ENCODE assay signal across 21 cellular contexts in genomic region chr1:158153179-158153578, GRCh38. TPM values are rescaled to one million over a fixed set of nuclear protein-coding genes. Genes with fewer than 3 reads are reported as not detected.
DNase-seq lines count a peak whose midpoint lies in the region; ATAC-seq and TF ChIP-seq lines count a peak whose summit lies in the region.
"Had no signal": no experiment of that assay in that cellular context is flagged by ENCODE, and none has a peak within 500 bp of the region (broad histone marks: within the 10 kb centered on the region; RNA-seq: fewer than 3 reads in every experiment).

No MANE protein-coding gene starts in this region.

- TF ChIP-seq CTCF in IMR-90 (conservative IDR thresholded peaks at IDR 0.05; ENCODE audit: low read depth, low read length) (no peak), epithelial cell of esophagus (IDR thresholded peaks at IDR 0.05; ENCODE audit: insufficient read depth, low read depth, low read length, missing control alignments) (no peak)

- no peaks in the 10 kb centered on the region for H3K79me2 ChIP-seq in GM23248 (ENCODE audit: insufficient read depth)

- H3K27me3 ChIP-seq in GM23248 (replicated peaks; ENCODE audit: insufficient read depth): no peaks in the 10 kb centered on the region
- H3K27me3 ChIP-seq in IMR-90 (ENCODE audit: control insufficient read depth, insufficient read depth, low read length): peaks cover 6% of the 10 kb centered on the region

- no peak for TF ChIP-seq RAD21 in IMR-90 (IDR thresholded peaks at IDR 0.05; ENCODE audit: low read length)

- H3K36me3 ChIP-seq in GM23248 (ENCODE audit: low read depth) (no peaks in the 10 kb centered on the region), IMR-90 (ENCODE audit: control insufficient read depth, insufficient read depth, low read length) (no peaks in the 10 kb centered on the region)
- H3K36me3 ChIP-seq: MG63 had no signal

- no peak overlapping the region for H4K5ac ChIP-seq in IMR-90 (ENCODE audit: low read depth, low read length)

- no peak for TF ChIP-seq POLR2A in IMR-90 (IDR thresholded peaks at IDR 0.05; ENCODE audit: low read depth, low read length)

- ATAC-seq in IMR-90 (ENCODE audit: low read depth) (no peak), GM18867 (IDR thresholded peaks at IDR 0.05; ENCODE audit: unreplicated experiment) (no peak)
- ATAC-seq: HCT116 had no signal

- H3K23ac ChIP-seq in IMR-90 (ENCODE audit: low read depth, low read length): no peak overlapping the region

- H3K9me2 ChIP-seq in GM23248 (ENCODE audit: insufficient read depth): no peaks in the 10 kb centered on the region

- CTCF ChIA-PET in IMR-90 (lab: Yijun Ruan, JAX): no interaction called here

- H2BK15ac ChIP-seq in IMR-90 (ENCODE audit: low read depth, low read length): no peak overlapping the region

- H3K14ac ChIP-seq in IMR-90 (replicated peaks; ENCODE audit: low read depth, low read length): no peak overlapping the region

- BruUV-seq in IMR-90 (replicated peaks; lab: Mats Ljungman, UMichigan): no TSS peak

- H3K56ac ChIP-seq in IMR-90 (ENCODE audit: extremely low read depth, insufficient read depth, low read length): no peak overlapping the region

- H3F3A ChIP-seq in GM23248 (ENCODE audit: insufficient read depth): no peaks in the 10 kb centered on the region

- H2BK5ac ChIP-seq in IMR-90 (ENCODE audit: low read depth, low read length, poor library complexity, severe bottlenecking): no peak overlapping the region

- intact Hi-C loops in IMR-90 (cut with micrococcal nuclease): no loop called here

- dilution Hi-C loops in IMR-90 (cut with HindIII; ENCODE audit: low sequenced_read_pairs, unreplicated experiment): no loop called here

- no peak overlapping the region for H2AK5ac ChIP-seq in IMR-90 (ENCODE audit: low read depth, low read length)

- POLR2A ChIA-PET in IMR-90 (lab: Charles Lee; ENCODE audit: unreplicated experiment): no interaction called here

- H3K79me1 ChIP-seq in IMR-90 (ENCODE audit: low read depth in 1 of 2, low read length in 2 of 2): no peaks in the 10 kb centered on the region

- no peaks in the 10 kb centered on the region for H3K9me3 ChIP-seq in GM23248 (ENCODE audit: low read depth)
- no peaks in the 10 kb centered on the region for H3K9me3 ChIP-seq in IMR-90 (ENCODE audit: control insufficient read depth, insufficient read depth, low read length)
- H3K9me3 ChIP-seq: MG63 had no signal

- no peak overlapping the region for H3K4ac ChIP-seq in IMR-90 (ENCODE audit: low read depth, low read length)

- peak; percentile 25 for DNase-seq in GM23248
- DNase-seq in IMR-90: peak; percentile 13
- DNase-seq in epithelial cell of esophagus (ENCODE audit: low read depth): peak; percentile 51
- DNase-seq in middle frontal gyrus (ENCODE audit: extremely low spot score, low spot score): peak; percentile 18
- DNase-seq in activated T-cell treated with anti-CD3 and anti-CD28 coated beads, Interleukin-2, amount 50 U/mL, for 1 hour: no peak
- no peak for DNase-seq in activated T-cell treated with anti-CD3 and anti-CD28 coated beads, Interleukin-2, amount 50 U/mL, for 48 hours
- DNase-seq in Ammon's horn (ENCODE audit: low spot score): no peak
- DNase-seq: ACHN, COR-L47, DMS 273 treated with DMSO at 0.1 percent for 48 hours, DND-41, Karpas-422, MG63, NCI-H1092, NCI-H1436 treated with DMSO at 0.1 percent for 48 hours, NCI-H2029, NCI-H345, NCI-H524 treated with DMSO at 0.1 percent for 48 hours had no signal

- no peak overlapping the region for H3K18ac ChIP-seq in IMR-90 (ENCODE audit: low read depth, low read length)

- in situ Hi-C loops in GM23248 (cut with MboI) (no loop called here), IMR-90 (cut with MboI; ENCODE audit: low sequenced_read_pairs) (no loop called here)

- H2BK120ac ChIP-seq in IMR-90 (ENCODE audit: low read depth, low read length): no peak overlapping the region

- H3K9ac ChIP-seq in GM23248 (no peak overlapping the region), IMR-90 (ENCODE audit: low read depth, low read length) (no peak overlapping the region)

- H3K9me1 ChIP-seq in IMR-90 (ENCODE audit: insufficient read depth, low read length): peaks cover 6% of the 10 kb centered on the region

- H2AFZ ChIP-seq in GM23248 (no peak overlapping the region), IMR-90 (replicated peaks; ENCODE audit: low read length, poor library complexity) (no peak overlapping the region)

- H3K27ac ChIP-seq in GM23248 (no peak overlapping the region), IMR-90 (ENCODE audit: insufficient read depth, low read length) (no peak overlapping the region)

- H4K8ac ChIP-seq in IMR-90 (ENCODE audit: low read depth in 2 of 2, low read length in 2 of 2): no peak overlapping the region

- H2BK20ac ChIP-seq in IMR-90 (ENCODE audit: low read depth, low read length): no peak overlapping the region

- no peak overlapping the region for H2AK9ac ChIP-seq in IMR-90 (replicated peaks; ENCODE audit: low read depth, low read length, poor library complexity)

- H3K4me2 ChIP-seq in GM23248 (ENCODE audit: unreplicated experiment) (no peak overlapping the region), IMR-90 (ENCODE audit: low read depth, low read length) (no peak overlapping the region)

- peaks cover 6% of the 10 kb centered on the region; the same call in 1 of the 2 replicates for H3K4me1 ChIP-seq in GM23248 (ENCODE audit: insufficient read depth)
- peaks cover 3% of the 10 kb centered on the region; the same call in 1 of the 2 replicates for H3K4me1 ChIP-seq in IMR-90 (ENCODE audit: control insufficient read depth, insufficient read depth, low read length)

- H4K91ac ChIP-seq in IMR-90 (ENCODE audit: insufficient read depth, low read depth, low read length): no peak overlapping the region

- H4K20me1 ChIP-seq in GM23248 (ENCODE audit: insufficient read depth) (no peaks in the 10 kb centered on the region), IMR-90 (ENCODE audit: insufficient read depth, low read length) (no peaks in the 10 kb centered on the region)

- 48% methylated on average over 1 of the region's 1 CpG for WGBS in GM23248 (ENCODE audit: low coverage in 1 of 2, low lambda C conversion rate in 2 of 2, missing lambda C conversion rate in 2 of 2), 2 experiments
- WGBS in IMR-90 (ENCODE audit: extremely low coverage in 2 of 2, insufficient read length in 1 of 2), 2 experiments: no CpG with 5 or more reads among the region's 1 CpG

- H3K4me3 ChIP-seq in GM23248 (no peak overlapping the region), IMR-90 (ENCODE audit: insufficient read depth, low read depth, low read length) (no peak overlapping the region), epithelial cell of esophagus (ENCODE audit: low read length) (no peak overlapping the region)
- H3K4me3 ChIP-seq: MG63 had no signal

TF ChIP-seq in IMR-90, 13 proteins besides CTCF, POLR2A, EP300 and RAD21:
- TF ChIP-seq CEBPB (IDR thresholded peaks at IDR 0.05; ENCODE audit: low read depth, low read length) (no peak), USF2 (IDR thresholded peaks at IDR 0.05; ENCODE audit: low read depth, low read length) (no peak), NFE2L2 (IDR thresholded peaks at IDR 0.05; ENCODE audit: low read depth, low read length) (no peak)

RNA-seq across cellular contexts. Expression of gene CD1D, which starts 27.5 kb away (rescaled TPM):
- total RNA-seq in GM23248 (2014; rRNA removed; shearing (Covaris generic)): not detected in 2 replicates
- polyA plus RNA-seq in GM23248 (2016; fragmentation: Nextera tagmentation; extraction: Ambion mirVana) (0.11 TPM in 1 of 2 replicates, not detected in the other), IMR-90 (2012; rRNA removed) (not detected in 2 replicates)
- total RNA-seq in IMR-90 (2012; rRNA removed): not detected in 2 replicates
- polyA plus RNA-seq in IMR-90 (2012; cell fraction: cytosol; rRNA removed): not detected in 2 replicates
- not detected in 2 replicates for polyA plus RNA-seq in IMR-90 (2012; cell fraction: nucleus; rRNA removed; ENCODE audit: low replicate concordance)
- total RNA-seq: SK-MEL-5 had no signal

Comparison
In these comparisons a context has a peak if more than half of its experiments do, and no peak if none do; other contexts are left out.
1. DNase-seq: peak in GM23248 (single experiment), IMR-90 (single experiment), epithelial cell of esophagus (single experiment) and middle frontal gyrus (single experiment); none in activated T-cell treated with anti-CD3 and anti-CD28 coated beads, Interleukin-2, amount 50 U/mL, for 1 hour (single experiment), activated T-cell treated with anti-CD3 and anti-CD28 coated beads, Interleukin-2, amount 50 U/mL, for 48 hours (0 of 2) and Ammon's horn (single experiment).